1 cellular context compared by ENCODE assay signal in genomic region chr14:59301354-59301753, GRCh38.
A peak's percentile ranks its signal among the peaks of the same experiment; 100 is the strongest.
TF ChIP-seq lines count a peak whose summit lies in the region.

No MANE protein-coding gene starts in this region.

TF ChIP-seq in HepG2, 621 proteins besides CTCF, POLR2A, EP300 and RAD21 (continued from another document):
- TF ChIP-seq TCF7 (IDR thresholded peaks at IDR 0.05; ENCODE audit: low read depth), result peak; percentile 65
- TF ChIP-seq ZNF367 (CRISPR knock-in tag; IDR thresholded peaks at IDR 0.05; ENCODE audit: borderline replicate concordance), result no peak
- TF ChIP-seq GABPA (IDR thresholded peaks at IDR 0.05; ENCODE audit: low read depth, low read length), result no peak
- peak; percentile 45; the same call in 1 of the 2 replicates for TF ChIP-seq GABPA (CRISPR knock-in tag; IDR thresholded peaks at IDR 0.05; ENCODE audit: low read depth)
- TF ChIP-seq, protein P1, sequence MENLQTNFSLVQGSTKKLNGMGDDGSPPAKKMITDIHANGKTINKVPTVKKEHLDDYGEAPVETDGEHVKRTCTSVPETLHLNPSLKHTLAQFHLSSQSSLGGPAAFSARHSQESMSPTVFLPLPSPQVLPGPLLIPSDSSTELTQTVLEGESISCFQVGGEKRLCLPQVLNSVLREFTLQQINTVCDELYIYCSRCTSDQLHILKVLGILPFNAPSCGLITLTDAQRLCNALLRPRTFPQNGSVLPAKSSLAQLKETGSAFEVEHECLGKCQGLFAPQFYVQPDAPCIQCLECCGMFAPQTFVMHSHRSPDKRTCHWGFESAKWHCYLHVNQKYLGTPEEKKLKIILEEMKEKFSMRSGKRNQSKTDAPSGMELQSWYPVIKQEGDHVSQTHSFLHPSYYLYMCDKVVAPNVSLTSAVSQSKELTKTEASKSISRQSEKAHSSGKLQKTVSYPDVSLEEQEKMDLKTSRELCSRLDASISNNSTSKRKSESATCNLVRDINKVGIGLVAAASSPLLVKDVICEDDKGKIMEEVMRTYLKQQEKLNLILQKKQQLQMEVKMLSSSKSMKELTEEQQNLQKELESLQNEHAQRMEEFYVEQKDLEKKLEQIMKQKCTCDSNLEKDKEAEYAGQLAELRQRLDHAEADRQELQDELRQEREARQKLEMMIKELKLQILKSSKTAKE (CRISPR knock-in tag; IDR thresholded peaks at IDR 0.05; ENCODE audit: borderline replicate concordance), result no peak
- TF ChIP-seq, protein P2, sequence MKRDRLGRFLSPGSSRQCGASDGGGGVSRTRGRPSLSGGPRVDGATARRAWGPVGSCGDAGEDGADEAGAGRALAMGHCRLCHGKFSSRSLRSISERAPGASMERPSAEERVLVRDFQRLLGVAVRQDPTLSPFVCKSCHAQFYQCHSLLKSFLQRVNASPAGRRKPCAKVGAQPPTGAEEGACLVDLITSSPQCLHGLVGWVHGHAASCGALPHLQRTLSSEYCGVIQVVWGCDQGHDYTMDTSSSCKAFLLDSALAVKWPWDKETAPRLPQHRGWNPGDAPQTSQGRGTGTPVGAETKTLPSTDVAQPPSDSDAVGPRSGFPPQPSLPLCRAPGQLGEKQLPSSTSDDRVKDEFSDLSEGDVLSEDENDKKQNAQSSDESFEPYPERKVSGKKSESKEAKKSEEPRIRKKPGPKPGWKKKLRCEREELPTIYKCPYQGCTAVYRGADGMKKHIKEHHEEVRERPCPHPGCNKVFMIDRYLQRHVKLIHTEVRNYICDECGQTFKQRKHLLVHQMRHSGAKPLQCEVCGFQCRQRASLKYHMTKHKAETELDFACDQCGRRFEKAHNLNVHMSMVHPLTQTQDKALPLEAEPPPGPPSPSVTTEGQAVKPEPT (CRISPR knock-in tag; IDR thresholded peaks at IDR 0.05; ENCODE audit: low read depth), result no peak
- TF ChIP-seq, protein P3, sequence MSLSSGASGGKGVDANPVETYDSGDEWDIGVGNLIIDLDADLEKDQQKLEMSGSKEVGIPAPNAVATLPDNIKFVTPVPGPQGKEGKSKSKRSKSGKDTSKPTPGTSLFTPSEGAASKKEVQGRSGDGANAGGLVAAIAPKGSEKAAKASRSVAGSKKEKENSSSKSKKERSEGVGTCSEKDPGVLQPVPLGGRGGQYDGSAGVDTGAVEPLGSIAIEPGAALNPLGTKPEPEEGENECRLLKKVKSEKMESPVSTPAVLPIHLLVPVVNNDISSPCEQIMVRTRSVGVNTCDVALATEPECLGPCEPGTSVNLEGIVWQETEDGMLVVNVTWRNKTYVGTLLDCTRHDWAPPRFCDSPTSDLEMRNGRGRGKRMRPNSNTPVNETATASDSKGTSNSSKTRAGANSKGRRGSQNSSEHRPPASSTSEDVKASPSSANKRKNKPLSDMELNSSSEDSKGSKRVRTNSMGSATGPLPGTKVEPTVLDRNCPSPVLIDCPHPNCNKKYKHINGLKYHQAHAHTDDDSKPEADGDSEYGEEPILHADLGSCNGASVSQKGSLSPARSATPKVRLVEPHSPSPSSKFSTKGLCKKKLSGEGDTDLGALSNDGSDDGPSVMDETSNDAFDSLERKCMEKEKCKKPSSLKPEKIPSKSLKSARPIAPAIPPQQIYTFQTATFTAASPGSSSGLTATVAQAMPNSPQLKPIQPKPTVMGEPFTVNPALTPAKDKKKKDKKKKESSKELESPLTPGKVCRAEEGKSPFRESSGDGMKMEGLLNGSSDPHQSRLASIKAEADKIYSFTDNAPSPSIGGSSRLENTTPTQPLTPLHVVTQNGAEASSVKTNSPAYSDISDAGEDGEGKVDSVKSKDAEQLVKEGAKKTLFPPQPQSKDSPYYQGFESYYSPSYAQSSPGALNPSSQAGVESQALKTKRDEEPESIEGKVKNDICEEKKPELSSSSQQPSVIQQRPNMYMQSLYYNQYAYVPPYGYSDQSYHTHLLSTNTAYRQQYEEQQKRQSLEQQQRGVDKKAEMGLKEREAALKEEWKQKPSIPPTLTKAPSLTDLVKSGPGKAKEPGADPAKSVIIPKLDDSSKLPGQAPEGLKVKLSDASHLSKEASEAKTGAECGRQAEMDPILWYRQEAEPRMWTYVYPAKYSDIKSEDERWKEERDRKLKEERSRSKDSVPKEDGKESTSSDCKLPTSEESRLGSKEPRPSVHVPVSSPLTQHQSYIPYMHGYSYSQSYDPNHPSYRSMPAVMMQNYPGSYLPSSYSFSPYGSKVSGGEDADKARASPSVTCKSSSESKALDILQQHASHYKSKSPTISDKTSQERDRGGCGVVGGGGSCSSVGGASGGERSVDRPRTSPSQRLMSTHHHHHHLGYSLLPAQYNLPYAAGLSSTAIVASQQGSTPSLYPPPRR (CRISPR knock-in tag; IDR thresholded peaks at IDR 0.05; ENCODE audit: borderline replicate concordance), result peak; percentile 41; the same call in 1 of the 2 replicates
- TF ChIP-seq RARA (CRISPR knock-in tag; IDR thresholded peaks at IDR 0.05), result peak; percentile 32; the same call in 1 of the 2 replicates
- no peak for TF ChIP-seq NFE2L2 (IDR thresholded peaks at IDR 0.05; ENCODE audit: low read length)
- TF ChIP-seq TBX2 (CRISPR knock-in tag; IDR thresholded peaks at IDR 0.05; ENCODE audit: borderline replicate concordance), result peak; percentile 20; the same call in 1 of the 2 replicates
- no peak for TF ChIP-seq KMT2B (CRISPR knock-in tag; IDR thresholded peaks at IDR 0.05)
- TF ChIP-seq FOXK1 (CRISPR knock-in tag; IDR thresholded peaks at IDR 0.05; ENCODE audit: borderline replicate concordance, low read depth), result no peak
- TF ChIP-seq, protein P4, sequence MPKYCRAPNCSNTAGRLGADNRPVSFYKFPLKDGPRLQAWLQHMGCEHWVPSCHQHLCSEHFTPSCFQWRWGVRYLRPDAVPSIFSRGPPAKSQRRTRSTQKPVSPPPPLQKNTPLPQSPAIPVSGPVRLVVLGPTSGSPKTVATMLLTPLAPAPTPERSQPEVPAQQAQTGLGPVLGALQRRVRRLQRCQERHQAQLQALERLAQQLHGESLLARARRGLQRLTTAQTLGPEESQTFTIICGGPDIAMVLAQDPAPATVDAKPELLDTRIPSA (CRISPR knock-in tag; IDR thresholded peaks at IDR 0.05; ENCODE audit: borderline replicate concordance), result no peak
- TF ChIP-seq FOSL2 (CRISPR knock-in tag; IDR thresholded peaks at IDR 0.05), result peak; percentile 31; the same call in 1 of the 2 replicates
- TF ChIP-seq MEIS2 (CRISPR knock-in tag; IDR thresholded peaks at IDR 0.05), result 0 out of 2 replicates have a peak, but pooled peaks have one; percentile 41
- peak; percentile 72 to 81 for TF ChIP-seq MAFK (conservative IDR thresholded peaks at IDR 0.05 in 1 of 2, IDR thresholded peaks at IDR 0.05 in 1 of 2; ENCODE audit: low read length in 2 of 2)
- peak; percentile 36; the same call in 1 of the 2 replicates for TF ChIP-seq ZMYM4 (CRISPR knock-in tag; IDR thresholded peaks at IDR 0.05)
- peak; percentile 70 for TF ChIP-seq BCL6 (CRISPR knock-in tag; IDR thresholded peaks at IDR 0.05)
- TF ChIP-seq ZNF7 (CRISPR knock-in tag; IDR thresholded peaks at IDR 0.05), result peak; percentile 74
- no peak for TF ChIP-seq CHCHD3 (CRISPR knock-in tag; IDR thresholded peaks at IDR 0.05)
- peak; percentile 64 for TF ChIP-seq HNF4A (CRISPR knock-in tag; IDR thresholded peaks at IDR 0.05)
- no peak for TF ChIP-seq ZNF615 (CRISPR knock-in tag; IDR thresholded peaks at IDR 0.05; ENCODE audit: borderline replicate concordance)
TF ChIP-seq in HepG2: peak in this region for 49.
